ENCODE assay signal across 8 cellular contexts in genomic region chr5:33850100-33850594, GRCh38. TPM values are rescaled to one million over a fixed set of nuclear protein-coding genes. Genes with fewer than 3 reads are reported as not detected.
DNase-seq lines count a peak whose midpoint lies in the region; ATAC-seq and TF ChIP-seq lines count a peak whose summit lies in the region.

No MANE protein-coding gene starts in this region.

- no peaks in the 10 kb centered on the region for H4K20me1 ChIP-seq in SU-DHL-6 (ENCODE audit: low read depth, low read length)
- no peaks in the 10 kb centered on the region for H4K20me1 ChIP-seq in fibroblast of lung (ENCODE audit: control insufficient read depth, extremely low read depth, insufficient read depth, low read length)

- H3K9me2 ChIP-seq in SU-DHL-6 (replicated peaks; ENCODE audit: insufficient read depth, low read length), result no peaks in the 10 kb centered on the region

- no peak for TF ChIP-seq CTCF in MCF 10A (IDR thresholded peaks at IDR 0.05; ENCODE audit: unreplicated experiment)
- no peak for TF ChIP-seq CTCF in breast epithelium (IDR thresholded peaks at IDR 0.05)
- TF ChIP-seq CTCF in SU-DHL-6 (IDR thresholded peaks at IDR 0.05; ENCODE audit: insufficient read depth, low read length, poor library complexity, severe bottlenecking), result no peak
- TF ChIP-seq CTCF in fibroblast of lung (conservative IDR thresholded peaks at IDR 0.05 in 1 of 2, IDR thresholded peaks at IDR 0.05 in 1 of 2; ENCODE audit: low read depth in 1 of 2, low read length in 2 of 2), result no peak
- TF ChIP-seq CTCF in ovary (IDR thresholded peaks at IDR 0.05), result no peak

- TF ChIP-seq POLR2A in breast epithelium (IDR thresholded peaks at IDR 0.05), result no peak
- no peak for TF ChIP-seq POLR2A in ovary (IDR thresholded peaks at IDR 0.05)

- ATAC-seq in HG03039 (IDR thresholded peaks at IDR 0.05; ENCODE audit: unreplicated experiment), result peak; percentile 92

- H3K4me1 ChIP-seq in breast epithelium (no peaks in the 10 kb centered on the region), fibroblast of lung (ENCODE audit: control insufficient read depth, extremely low read depth, insufficient read depth, low read length) (peaks cover 23% of the 10 kb centered on the region), ovary (ENCODE audit: insufficient read depth) (peaks cover 18% of the 10 kb centered on the region)

- no peaks in the 10 kb centered on the region for H3K36me3 ChIP-seq in breast epithelium
- no peaks in the 10 kb centered on the region for H3K36me3 ChIP-seq in SU-DHL-6 (ENCODE audit: low read length)
- H3K36me3 ChIP-seq in fibroblast of lung (ENCODE audit: control insufficient read depth, insufficient read depth, low read length), result no peaks in the 10 kb centered on the region
- no peaks in the 10 kb centered on the region for H3K36me3 ChIP-seq in ovary

- no peak overlapping the region for H3K4me3 ChIP-seq in breast epithelium
- H3K4me3 ChIP-seq in SU-DHL-6 (ENCODE audit: insufficient read depth, low read length, poor library complexity, severe bottlenecking), result no peak overlapping the region
- H3K4me3 ChIP-seq in fibroblast of lung (replicated peaks in 1 of 4; ENCODE audit: control extremely low read depth in 1 of 4, insufficient read depth in 1 of 4, low read depth in 3 of 4, low read length in 4 of 4), result no peak overlapping the region
- no peak overlapping the region for H3K4me3 ChIP-seq in ovary

- no peak overlapping the region for H3K4me3 Mint-ChIP-seq in MCF 10A (ENCODE audit: unreplicated experiment)

- no TSS peak for BruUV-seq in MCF 10A (replicated peaks; lab: Mats Ljungman, UMichigan)

- H3K4me2 ChIP-seq in SU-DHL-6 (ENCODE audit: low read depth, low read length, poor library complexity, severe bottlenecking) (no peak overlapping the region), fibroblast of lung (ENCODE audit: extremely low read depth, insufficient read depth, low read length) (no peak overlapping the region)

- H3K27me3 Mint-ChIP-seq in MCF 10A (ENCODE audit: insufficient read depth, unreplicated experiment), result no peaks in the 10 kb centered on the region

- DNase-seq in MCF 10A (ENCODE audit: unreplicated experiment), result peak; percentile 45
- DNase-seq in breast epithelium (ENCODE audit: low spot score in 2 of 2), result no peak
- peak; percentile 68 to 86 for DNase-seq in fibroblast of lung (ENCODE audit: low read depth in 2 of 2)
- no peak for DNase-seq in NCI-H446 (lab: John Stamatoyannopoulos, UW)
- no peak for DNase-seq in ovary
- DNase-seq in NCI-H2196 (lab: John Stamatoyannopoulos, UW; ENCODE audit: unreplicated experiment), result no peak

- H3K9me3 Mint-ChIP-seq in MCF 10A (ENCODE audit: unreplicated experiment), result no peaks in the 10 kb centered on the region

- no peak overlapping the region for H3K27ac Mint-ChIP-seq in MCF 10A (ENCODE audit: low read depth, unreplicated experiment)

- CTCF ChIA-PET in MCF 10A (lab: Yijun Ruan, JAX), result no interaction called here

- H3K79me2 ChIP-seq in SU-DHL-6 (ENCODE audit: insufficient read depth, low read length) (no peaks in the 10 kb centered on the region), fibroblast of lung (ENCODE audit: control insufficient read depth, insufficient read depth, low read length) (peaks cover 11% of the 10 kb centered on the region)

- H2AFZ ChIP-seq in SU-DHL-6 (ENCODE audit: low read depth, low read length, severe bottlenecking) (peak overlapping the region; percentile 34), fibroblast of lung (ENCODE audit: low read length) (no peak overlapping the region)

- no peak for TF ChIP-seq EP300 in ovary (IDR thresholded peaks at IDR 0.05)

- H3K9ac ChIP-seq in SU-DHL-6 (ENCODE audit: low read length), result no peak overlapping the region
- H3K9ac ChIP-seq in fibroblast of lung (ENCODE audit: insufficient read depth, low read length), result no peak overlapping the region

- WGBS in ovary, 3 donors, result 87 to 93% (median 91%) methylated on average over 9 of the region's 9 CpGs

- H3K27ac ChIP-seq in breast epithelium, result peak overlapping the region in 1 of 2 donors; percentile 55
- no peak overlapping the region for H3K27ac ChIP-seq in SU-DHL-6 (ENCODE audit: low read depth, low read length)
- no peak overlapping the region for H3K27ac ChIP-seq in fibroblast of lung (ENCODE audit: insufficient read depth, low read length)
- no peak overlapping the region for H3K27ac ChIP-seq in ovary

- intact Hi-C loops in MCF 10A (cut with micrococcal nuclease), result no loop called here
- intact Hi-C loops in breast epithelium (cut with DNase I; ENCODE audit: low total_unique reads), result no loop called here
- intact Hi-C loops in ovary (cut with DNase I), result no loop called here

- H3K27me3 ChIP-seq in breast epithelium (no peaks in the 10 kb centered on the region), SU-DHL-6 (ENCODE audit: low read length) (no peaks in the 10 kb centered on the region), fibroblast of lung (ENCODE audit: control insufficient read depth, insufficient read depth, low read length) (no peaks in the 10 kb centered on the region), ovary (no peaks in the 10 kb centered on the region)

- no peaks in the 10 kb centered on the region for H3K36me3 Mint-ChIP-seq in MCF 10A (ENCODE audit: insufficient read depth, unreplicated experiment)

- no peaks in the 10 kb centered on the region for H3F3A ChIP-seq in SU-DHL-6 (ENCODE audit: insufficient read depth)

- no peaks in the 10 kb centered on the region for H3K4me1 Mint-ChIP-seq in MCF 10A (ENCODE audit: insufficient read depth, unreplicated experiment)

- no peaks in the 10 kb centered on the region for H3K9me3 ChIP-seq in breast epithelium
- H3K9me3 ChIP-seq in SU-DHL-6 (ENCODE audit: insufficient read depth, low read length), result no peaks in the 10 kb centered on the region
- H3K9me3 ChIP-seq in fibroblast of lung (ENCODE audit: control insufficient read depth, insufficient read depth, low read depth, low read length), result no peaks in the 10 kb centered on the region
- H3K9me3 ChIP-seq in ovary, result no peaks in the 10 kb centered on the region

- POLR2A ChIA-PET in MCF 10A (lab: Yijun Ruan, JAX), result no interaction called here

RNA-seq across cellular contexts. Expression of gene ADAMTS12, which starts 41.6 kb away (rescaled TPM):
- total RNA-seq in MCF 10A (2022) (not detected in 2 replicates), breast epithelium (10 to 100 TPM in 2 of 3 donors, 1 to 10 TPM in 1; 4.4 to 17.4 (median 15.0) TPM), fibroblast of lung (6.4 and 10.7 TPM in 2 replicates), ovary (1 to 10 TPM; 2.9 to 9.8 (median 5.5) TPM)
- polyA plus RNA-seq in fibroblast of lung (35.9 and 44.8 TPM in 2 replicates), ovary (1 to 10 TPM; 5.0 to 9.2 TPM)
- polyA plus RNA-seq in fibroblast of lung (2012), result 22.0 and 30.9 TPM in 2 replicates
- polyA minus RNA-seq in fibroblast of lung (ENCODE audit: low replicate concordance), result 68.3 and 81.3 TPM in 2 replicates

Comparison
In these comparisons a context has a peak if more than half of its experiments do, and no peak if none do; other contexts are left out.
1. DNase-seq: peak in MCF 10A (single experiment) and fibroblast of lung (2 of 2); none in breast epithelium (0 of 2), NCI-H446 (0 of 2), ovary (0 of 5) and NCI-H2196 (single experiment).